In the genomic region with DNA sequence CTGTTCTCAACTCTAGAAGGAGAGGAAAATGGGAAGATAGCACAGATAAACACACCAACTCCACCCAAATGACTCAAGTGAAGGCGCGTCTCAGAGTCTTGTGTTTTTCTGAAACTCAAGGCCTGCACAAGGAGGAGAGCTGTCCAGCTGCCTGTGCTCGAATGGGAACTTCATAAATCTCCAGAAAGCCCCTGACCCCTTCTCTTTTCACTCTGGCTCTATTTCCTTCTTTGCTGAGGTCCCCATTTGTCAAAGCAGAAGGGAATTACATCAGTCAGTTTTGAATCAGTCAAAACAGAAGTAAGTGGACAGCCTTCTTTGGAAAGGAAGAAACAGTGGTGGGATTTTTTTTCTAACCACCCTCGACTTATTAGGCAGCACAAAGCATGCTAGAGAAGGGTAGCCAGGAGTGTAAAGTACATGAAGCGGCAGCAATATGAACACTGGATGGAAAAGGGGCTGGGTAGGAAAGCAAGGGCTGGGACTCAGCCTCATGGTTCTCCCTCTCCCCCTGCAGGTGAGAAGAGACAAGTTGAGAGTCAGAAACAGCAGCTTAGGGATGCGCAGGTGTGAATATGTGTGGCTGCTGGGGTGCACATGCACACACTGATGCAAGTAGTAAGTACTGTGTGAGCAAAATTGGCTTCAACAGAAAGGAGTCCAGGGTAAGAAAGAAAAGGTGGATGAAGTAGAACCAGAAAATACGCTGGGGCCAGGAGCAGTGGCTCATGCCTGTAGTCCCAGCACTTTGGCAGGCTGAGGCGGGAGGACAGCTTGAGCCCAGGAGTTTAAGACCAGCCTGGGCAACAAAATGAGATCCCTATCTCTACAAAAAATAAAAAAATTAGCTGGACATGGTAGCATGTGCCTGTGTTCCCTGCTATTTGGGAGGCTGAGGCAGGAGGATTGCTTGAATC, we compare ENCODE assay signal across 8 cellular contexts. TPM values are rescaled to one million over a fixed set of nuclear protein-coding genes. Genes with fewer than 3 reads are reported as not detected.
A peak's percentile ranks its signal among the peaks of the same experiment; 100 is the strongest.
DNase-seq lines count a peak whose midpoint lies in the region; ATAC-seq and TF ChIP-seq lines count a peak whose summit lies in the region.

No MANE protein-coding gene starts in this region.

- intact Hi-C loops in sciatic nerve (cut with DNase I) = no loop called here

- peaks cover 4% of the 10 kb centered on the region for H3K4me1 Mint-ChIP-seq in endothelial cell (ENCODE audit: unreplicated experiment)

- peaks cover 3% of the 10 kb centered on the region for H3K27me3 Mint-ChIP-seq in endothelial cell (ENCODE audit: unreplicated experiment)

- TF ChIP-seq CTCF in endothelial cell (IDR thresholded peaks at IDR 0.05; ENCODE audit: unreplicated experiment) = no peak

- TF ChIP-seq POLR2A in GM18505 (IDR thresholded peaks at IDR 0.05; ENCODE audit: borderline replicate concordance, extremely low read depth, insufficient read depth, insufficient read length) = no peak

- peak; percentile 53 for DNase-seq in D341Med (ENCODE audit: low spot score)
- DNase-seq in NCI-H524 (lab: John Stamatoyannopoulos, UW) = peak; percentile 30 to 64
- DNase-seq in endothelial cell (ENCODE audit: low spot score) = peak; percentile 22
- DNase-seq in sciatic nerve (ENCODE audit: low spot score) = no peak
- DNase-seq in occipital lobe (lab: John Stamatoyannopoulos, UW) = no peak
- no peak for DNase-seq in kidney glomerular epithelial cell (lab: John Stamatoyannopoulos, UW)

- ATAC-seq in GM21423 (IDR thresholded peaks at IDR 0.05; ENCODE audit: unreplicated experiment) (peak; percentile 40), sciatic nerve (peak; percentile 76), GM18505 (IDR thresholded peaks at IDR 0.05; ENCODE audit: unreplicated experiment) (no peak)

- no peak overlapping the region for H3K4me3 Mint-ChIP-seq in endothelial cell (ENCODE audit: unreplicated experiment)

- H3K9me3 Mint-ChIP-seq in endothelial cell (ENCODE audit: unreplicated experiment) = no peaks in the 10 kb centered on the region

- H3K36me3 Mint-ChIP-seq in endothelial cell (ENCODE audit: low read depth, unreplicated experiment) = no peaks in the 10 kb centered on the region

- no peak overlapping the region for H3K27ac Mint-ChIP-seq in endothelial cell (ENCODE audit: unreplicated experiment)

RNA-seq across cellular contexts. Expression of gene MAGEF1, which starts 36.6 kb away (rescaled TPM):
- total RNA-seq in endothelial cell (ENCODE audit: unreplicated experiment) = 22.9 TPM
- total RNA-seq in sciatic nerve = 25.0 TPM
- 42.7 TPM for total RNA-seq in occipital lobe

Comparison
In these comparisons a context has a peak if more than half of its experiments do, and no peak if none do; other contexts are left out.
1. DNase-seq: peak in D341Med (single experiment), NCI-H524 (2 of 2) and endothelial cell (single experiment); none in sciatic nerve (single experiment), occipital lobe (single experiment) and kidney glomerular epithelial cell (single experiment).